Comparison of ENCODE assay signal across 8 cellular contexts in the genomic region with DNA sequence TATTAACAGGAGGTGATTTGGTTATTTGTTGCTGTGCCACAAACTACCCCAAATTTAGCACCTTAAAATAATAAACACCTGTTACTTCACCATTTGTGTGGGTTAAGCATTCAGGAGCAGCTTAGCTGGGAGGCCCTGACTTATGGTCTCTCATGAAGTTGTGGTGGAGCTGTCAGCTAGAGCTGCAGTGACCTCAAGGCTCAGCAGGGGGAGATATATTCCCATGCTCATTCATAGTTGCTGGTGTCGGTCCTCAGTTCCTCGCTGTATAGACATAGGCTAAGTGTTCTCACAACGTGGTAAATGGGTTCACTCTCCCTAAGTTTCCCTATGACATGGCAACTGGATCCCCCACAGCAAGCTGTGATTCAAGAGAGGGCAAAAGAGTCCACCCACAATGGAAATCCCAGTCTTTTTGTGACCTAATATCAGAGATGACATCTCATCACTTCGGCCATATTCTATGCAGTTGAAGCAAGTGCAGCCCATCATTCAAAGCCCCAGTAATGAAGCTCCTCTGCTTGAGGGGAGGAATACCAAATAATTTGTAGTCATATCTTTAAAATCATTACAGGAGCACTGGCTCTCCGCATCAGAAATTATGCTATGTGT. TPM values are rescaled to one million over a fixed set of nuclear protein-coding genes. Genes with fewer than 3 reads are reported as not detected.
DNase-seq lines count a peak whose midpoint lies in the region; ATAC-seq, FAIRE-seq and TF ChIP-seq lines count a peak whose summit lies in the region.

No MANE protein-coding gene starts in this region.

- H4K20me1 ChIP-seq in keratinocyte (ENCODE audit: control insufficient read depth, extremely low read depth, insufficient read depth, low read length), result no peaks in the 10 kb centered on the region

- no peaks in the 10 kb centered on the region for H3K9me3 Mint-ChIP-seq in MCF 10A (ENCODE audit: unreplicated experiment)
- H3K9me3 Mint-ChIP-seq in stimulated activated naive B cell treated with anti-CD40 and anti-IgM and Interleukin-4, amounts not matched to agents 10 μg/mL and 1 μg/mL and 100 μg/mL, for 72 hours, result no peaks in the 10 kb centered on the region

- H3K27me3 Mint-ChIP-seq in MCF 10A (ENCODE audit: insufficient read depth, unreplicated experiment), result peaks cover 79% of the 10 kb centered on the region
- no peaks in the 10 kb centered on the region for H3K27me3 Mint-ChIP-seq in stimulated activated naive B cell treated with anti-CD40 and anti-IgM and Interleukin-4, amounts not matched to agents 10 μg/mL and 1 μg/mL and 100 μg/mL, for 72 hours

- CTCF ChIA-PET in MCF 10A (lab: Yijun Ruan, JAX), result interaction anchor here (0.5 to 7.9 kb wide), 41 partner anchors 10 to 687 kb away, joined by 3 to 243 read pairs (median 4); no protein-coding TSS in a partner anchor

- TF ChIP-seq CTCF in MCF 10A (IDR thresholded peaks at IDR 0.05; ENCODE audit: unreplicated experiment) (peak; percentile 86), breast epithelium (IDR thresholded peaks at IDR 0.05) (peak in 1 of 3 donors; percentile 37), keratinocyte (optimal IDR thresholded peaks at IDR 0.05 in 1 of 3, IDR thresholded peaks at IDR 0.05 in 1 of 3, conservative IDR thresholded peaks at IDR 0.05 in 1 of 3; ENCODE audit: extremely low read depth in 1 of 3, insufficient read depth in 2 of 3, low read length in 3 of 3) (peak; percentile 82 to 95 (median 89)), lower leg skin (IDR thresholded peaks at IDR 0.05) (no peak)

- no TSS peak for BruUV-seq in MCF 10A (replicated peaks; lab: Mats Ljungman, UMichigan)

- no peak overlapping the region for H3K27ac Mint-ChIP-seq in MCF 10A (ENCODE audit: low read depth, unreplicated experiment)
- H3K27ac Mint-ChIP-seq in stimulated activated naive B cell treated with anti-CD40 and anti-IgM and Interleukin-4, amounts not matched to agents 10 μg/mL and 1 μg/mL and 100 μg/mL, for 72 hours, result no peak overlapping the region

- ATAC-seq in HG02870 (IDR thresholded peaks at IDR 0.05; ENCODE audit: unreplicated experiment), result peak; percentile 88
- ATAC-seq in stimulated activated naive B cell treated with anti-CD40 and anti-IgM and Interleukin-4, amounts not matched to agents 10 μg/mL and 1 μg/mL and 100 μg/mL, for 72 hours (replicated peaks), result peak; percentile 75 to 78

- H3K27me3 ChIP-seq in breast epithelium, result no peaks in the 10 kb centered on the region
- no peaks in the 10 kb centered on the region for H3K27me3 ChIP-seq in keratinocyte (ENCODE audit: control insufficient read depth, extremely low read depth, insufficient read depth, low read length)

- H3K4me2 ChIP-seq in keratinocyte (ENCODE audit: control insufficient read depth, extremely low read depth, insufficient read depth, low read depth, low read length), result no peak overlapping the region

- intact Hi-C loops in MCF 10A (cut with micrococcal nuclease) (loop anchor here (1.0 kb wide), 2 partner anchors 258 to 457 kb away; no protein-coding TSS in a partner anchor), breast epithelium (cut with DNase I; ENCODE audit: low total_unique reads) (no loop called here), lower leg skin (cut with DNase I; ENCODE audit: low total_unique reads) (no loop called here)

- dilution Hi-C loops in keratinocyte (cut with MboI; ENCODE audit: extremely low pct_ligation_motif_present, low sequenced_read_pairs), result loop anchor here (25.0 kb wide), 1 partner anchor 259 kb away; no protein-coding TSS in a partner anchor

- 41 to 50% methylated on average over 5 of the region's 5 CpGs for WGBS in lower leg skin, 2 donors

- no peak overlapping the region for H3K4me3 Mint-ChIP-seq in MCF 10A (ENCODE audit: unreplicated experiment)
- H3K4me3 Mint-ChIP-seq in stimulated activated naive B cell treated with anti-CD40 and anti-IgM and Interleukin-4, amounts not matched to agents 10 μg/mL and 1 μg/mL and 100 μg/mL, for 72 hours, result no peak overlapping the region

- no peaks in the 10 kb centered on the region for H3K79me2 ChIP-seq in keratinocyte (ENCODE audit: control insufficient read depth, insufficient read depth, low read length)

- H3K4me3 ChIP-seq in breast epithelium, result no peak overlapping the region
- no peak overlapping the region for H3K4me3 ChIP-seq in keratinocyte (ENCODE audit: control insufficient read depth in 2 of 3, extremely low read depth in 1 of 3, insufficient read depth in 2 of 3, low read depth in 1 of 3, low read length in 3 of 3)
- H3K4me3 ChIP-seq in lower leg skin (ENCODE audit: low read depth, poor library complexity, severe bottlenecking), result no peak overlapping the region

- H3K27ac ChIP-seq in breast epithelium (no peak overlapping the region), keratinocyte (ENCODE audit: control insufficient read depth, insufficient read depth, low read length) (no peak overlapping the region)

- H3K36me3 Mint-ChIP-seq in MCF 10A (ENCODE audit: insufficient read depth, unreplicated experiment), result no peaks in the 10 kb centered on the region
- peaks cover 0 to under 1% of the 10 kb centered on the region in 2 donors for H3K36me3 Mint-ChIP-seq in stimulated activated naive B cell treated with anti-CD40 and anti-IgM and Interleukin-4, amounts not matched to agents 10 μg/mL and 1 μg/mL and 100 μg/mL, for 72 hours

- peak; percentile 29 for FAIRE-seq in keratinocyte (lab: Jason Lieb, UNC)

- POLR2A ChIA-PET in MCF 10A (lab: Yijun Ruan, JAX), result interaction anchor here (1.7 kb wide), 1 partner anchor 255 kb away, joined by 6 read pairs; no protein-coding TSS in a partner anchor

- TF ChIP-seq POLR2A in breast epithelium (IDR thresholded peaks at IDR 0.05) (no peak), lower leg skin (IDR thresholded peaks at IDR 0.05) (no peak)

- H3K36me3 ChIP-seq in breast epithelium, result no peaks in the 10 kb centered on the region
- no peaks in the 10 kb centered on the region for H3K36me3 ChIP-seq in keratinocyte (ENCODE audit: control insufficient read depth in 2 of 2, extremely low read depth in 1 of 2, insufficient read depth in 2 of 2, low read length in 2 of 2)

- no peak overlapping the region for H2AFZ ChIP-seq in keratinocyte (ENCODE audit: control insufficient read depth, low read length)

- H3K9me3 ChIP-seq in breast epithelium, result no peaks in the 10 kb centered on the region
- H3K9me3 ChIP-seq in keratinocyte (ENCODE audit: control insufficient read depth, low read depth, low read length), result no peaks in the 10 kb centered on the region

- no peaks in the 10 kb centered on the region for H3K4me1 ChIP-seq in breast epithelium
- H3K4me1 ChIP-seq in keratinocyte (ENCODE audit: control insufficient read depth, extremely low read depth, insufficient read depth, low read length), result no peaks in the 10 kb centered on the region

- H3K4me1 Mint-ChIP-seq in MCF 10A (ENCODE audit: insufficient read depth, unreplicated experiment), result no peaks in the 10 kb centered on the region
- no peaks in the 10 kb centered on the region for H3K4me1 Mint-ChIP-seq in stimulated activated naive B cell treated with anti-CD40 and anti-IgM and Interleukin-4, amounts not matched to agents 10 μg/mL and 1 μg/mL and 100 μg/mL, for 72 hours

- H3K9ac ChIP-seq in keratinocyte (ENCODE audit: control insufficient read depth, extremely low read depth, insufficient read depth, low read length), result no peak overlapping the region

- no peaks in the 10 kb centered on the region for H3K9me1 ChIP-seq in keratinocyte (ENCODE audit: control insufficient read depth, extremely low read depth, insufficient read depth, low read length)

- DNase-seq in MCF 10A (ENCODE audit: unreplicated experiment), result peak; percentile 67
- DNase-seq in breast epithelium (ENCODE audit: low spot score in 2 of 2), result no peak
- DNase-seq in NCI-H748 (lab: John Stamatoyannopoulos, UW; ENCODE audit: unreplicated experiment), result peak; percentile 43
- peak; percentile 14 for DNase-seq in amniotic stem cell (lab: John Stamatoyannopoulos, UW)
- DNase-seq in keratinocyte (ENCODE audit: low read depth, low spot score), result no peak
- DNase-seq in stimulated activated naive B cell treated with anti-CD40 and anti-IgM and Interleukin-4, amounts not matched to agents 10 μg/mL and 1 μg/mL and 100 μg/mL, for 72 hours, result no peak
- no peak for DNase-seq in lower leg skin (ENCODE audit: low spot score in 2 of 2)

RNA-seq across cellular contexts. Expression of gene PRB3, which starts 41.1 kb away (rescaled TPM):
- total RNA-seq in MCF 10A (2022) (not detected in 2 replicates), breast epithelium (not detected), lower leg skin (under 1 TPM in 1 of 4 donors, not detected in 3; 0.76 TPM)
- polyA plus RNA-seq in keratinocyte, result not detected in 3 replicates
- polyA plus RNA-seq in keratinocyte (2011; ENCODE audit: low read depth), result not detected
- not detected in 2 replicates for polyA plus RNA-seq in keratinocyte (2011; cell fraction: cytosol; rRNA removed)
- polyA plus RNA-seq in keratinocyte (2011; cell fraction: nucleus; rRNA removed), result not detected in 2 replicates
- not detected in 2 replicates for polyA plus RNA-seq in keratinocyte (2012; ENCODE audit: low replicate concordance)
- not detected in 3 replicates for polyA minus RNA-seq in keratinocyte
- polyA minus RNA-seq in keratinocyte (2011; cell fraction: cytosol; rRNA and poly(A)+ RNA removed), result not detected
- not detected in 2 replicates for polyA minus RNA-seq in keratinocyte (2011; cell fraction: nucleus; rRNA and poly(A)+ RNA removed)

RNA-seq across cellular contexts. Expression of gene TAS2R42, which starts 41.6 kb away (rescaled TPM):
- total RNA-seq in MCF 10A (2022) (not detected in 2 replicates), breast epithelium (not detected), lower leg skin (not detected)
- polyA plus RNA-seq in keratinocyte, result not detected in 3 replicates
- not detected for polyA plus RNA-seq in keratinocyte (2011; ENCODE audit: low read depth)
- polyA plus RNA-seq in keratinocyte (2011; cell fraction: cytosol; rRNA removed), result not detected in 2 replicates
- polyA plus RNA-seq in keratinocyte (2011; cell fraction: nucleus; rRNA removed), result not detected in 2 replicates
- not detected in 2 replicates for polyA plus RNA-seq in keratinocyte (2012; ENCODE audit: low replicate concordance)
- not detected in 3 replicates for polyA minus RNA-seq in keratinocyte
- not detected for polyA minus RNA-seq in keratinocyte (2011; cell fraction: cytosol; rRNA and poly(A)+ RNA removed)
- not detected in 2 replicates for polyA minus RNA-seq in keratinocyte (2011; cell fraction: nucleus; rRNA and poly(A)+ RNA removed)

RNA-seq across cellular contexts. Expression of gene SMIM10L1, which starts 57.4 kb away (rescaled TPM):
- total RNA-seq in MCF 10A (2022) (10.5 and 10.9 TPM in 2 replicates), breast epithelium (1 to 10 TPM; 6.4 to 6.6 (median 6.4) TPM), lower leg skin (1 to 10 TPM; 1.9 to 3.5 (median 2.9) TPM)
- 2.5 to 3.9 TPM (median 2.6 TPM) in 3 replicates for polyA plus RNA-seq in keratinocyte
- 8.0 TPM for polyA plus RNA-seq in keratinocyte (2011; ENCODE audit: low read depth)
- 2.8 and 3.4 TPM in 2 replicates for polyA plus RNA-seq in keratinocyte (2011; cell fraction: cytosol; rRNA removed)
- 2.3 and 2.5 TPM in 2 replicates for polyA plus RNA-seq in keratinocyte (2011; cell fraction: nucleus; rRNA removed)
- polyA plus RNA-seq in keratinocyte (2012; ENCODE audit: low replicate concordance), result 2.6 and 5.2 TPM in 2 replicates
- polyA minus RNA-seq in keratinocyte, result 0.49 to 0.90 TPM (median 0.49 TPM) in 3 replicates
- polyA minus RNA-seq in keratinocyte (2011; cell fraction: cytosol; rRNA and poly(A)+ RNA removed), result 3.5 TPM
- 0.84 and 0.93 TPM in 2 replicates for polyA minus RNA-seq in keratinocyte (2011; cell fraction: nucleus; rRNA and poly(A)+ RNA removed)

Comparison
In these comparisons a context has a peak if more than half of its experiments do, and no peak if none do; other contexts are left out.
1. DNase-seq: peak in MCF 10A (single experiment), NCI-H748 (single experiment) and amniotic stem cell (single experiment); none in breast epithelium (0 of 2), keratinocyte (single experiment), stimulated activated naive B cell treated with anti-CD40 and anti-IgM and Interleukin-4, amounts not matched to agents 10 μg/mL and 1 μg/mL and 100 μg/mL, for 72 hours (single experiment) and lower leg skin (0 of 2).
2. CTCF ChIP-seq: peak in MCF 10A (single experiment) and keratinocyte (3 of 3); none in lower leg skin (0 of 3).